ENCODE assay signal across 18 cellular contexts in genomic region chr4:144353240-144353639, GRCh38.
"Had no signal": no experiment of that assay in that cellular context is flagged by ENCODE, and none has a peak within 500 bp of the region (broad histone marks: within the 10 kb centered on the region; RNA-seq: fewer than 3 reads in every experiment).

No MANE protein-coding gene starts in this region.

- H3K27me3 ChIP-seq: body of pancreas, colonic mucosa, pancreas had no signal

- H3K27ac Mint-ChIP-seq: activated naive CD8-positive, alpha-beta T cell treated with anti-CD3 and anti-CD28 coated beads, Interleukin-2, amount 10 ng/mL, durations not matched to agents 7 days and 5 days; natural killer cell; stimulated activated naive B cell treated with anti-CD40 and anti-IgM and Interleukin-4, amounts not matched to agents 10 μg/mL and 1 μg/mL and 100 μg/mL, for 72 hours had no signal

- H3K36me3 ChIP-seq: colonic mucosa, gastrocnemius medialis, neutrophil, pancreas, spleen, thoracic aorta had no signal

- H3K4me3 ChIP-seq: body of pancreas, colonic mucosa, gastrocnemius medialis, pancreas, spleen, thoracic aorta had no signal

- DNase-seq: activated CD4-positive, alpha-beta T cell treated with anti-CD3 and anti-CD28 coated beads, Interleukin-2, amount 50 U/mL, for 48 hours; activated naive CD4-positive, alpha-beta T cell treated with Interleukin-2 at 50 U/mL for 16 hours; activated naive CD8-positive, alpha-beta T cell treated with anti-CD3 and anti-CD28 coated beads, Interleukin-2, amount 10 ng/mL, durations not matched to agents 7 days and 5 days; amygdala; central memory CD4-positive, alpha-beta T cell; colonic mucosa; erythroblast; gastrocnemius medialis; head of caudate nucleus; left cardiac atrium; natural killer cell; pancreas; spleen; stimulated activated CD4-positive, alpha-beta T cell treated with anti-CD3 and anti-CD28 coated beads, Interleukin-4, amount 100 ng/mL, for 4 hours; stimulated activated naive B cell treated with anti-CD40 and anti-IgM and Interleukin-4, amounts not matched to agents 10 μg/mL and 1 μg/mL and 100 μg/mL, for 72 hours had no signal

- H3K4me3 Mint-ChIP-seq: activated naive CD8-positive, alpha-beta T cell treated with anti-CD3 and anti-CD28 coated beads, Interleukin-2, amount 10 ng/mL, durations not matched to agents 7 days and 5 days; natural killer cell; stimulated activated naive B cell treated with anti-CD40 and anti-IgM and Interleukin-4, amounts not matched to agents 10 μg/mL and 1 μg/mL and 100 μg/mL, for 72 hours had no signal

- H3K36me3 Mint-ChIP-seq: activated naive CD8-positive, alpha-beta T cell treated with anti-CD3 and anti-CD28 coated beads, Interleukin-2, amount 10 ng/mL, durations not matched to agents 7 days and 5 days; natural killer cell; stimulated activated naive B cell treated with anti-CD40 and anti-IgM and Interleukin-4, amounts not matched to agents 10 μg/mL and 1 μg/mL and 100 μg/mL, for 72 hours had no signal

- H3K4me1 ChIP-seq: body of pancreas, colonic mucosa, pancreas had no signal

- ATAC-seq: body of pancreas; gastrocnemius medialis; left cardiac atrium; natural killer cell; stimulated activated naive B cell treated with anti-CD40 and anti-IgM and Interleukin-4, amounts not matched to agents 10 μg/mL and 1 μg/mL and 100 μg/mL, for 72 hours had no signal

- H3K9me3 Mint-ChIP-seq: activated naive CD8-positive, alpha-beta T cell treated with anti-CD3 and anti-CD28 coated beads, Interleukin-2, amount 10 ng/mL, durations not matched to agents 7 days and 5 days; natural killer cell; stimulated activated naive B cell treated with anti-CD40 and anti-IgM and Interleukin-4, amounts not matched to agents 10 μg/mL and 1 μg/mL and 100 μg/mL, for 72 hours had no signal

- H3K27ac ChIP-seq: body of pancreas, colonic mucosa, gastrocnemius medialis, neutrophil, pancreas, spleen, thoracic aorta had no signal

- H3K9me3 ChIP-seq: body of pancreas, colonic mucosa, gastrocnemius medialis, neutrophil, pancreas, spleen, thoracic aorta had no signal
